ENCODE assay signal across 8 cellular contexts in the genomic region with DNA sequence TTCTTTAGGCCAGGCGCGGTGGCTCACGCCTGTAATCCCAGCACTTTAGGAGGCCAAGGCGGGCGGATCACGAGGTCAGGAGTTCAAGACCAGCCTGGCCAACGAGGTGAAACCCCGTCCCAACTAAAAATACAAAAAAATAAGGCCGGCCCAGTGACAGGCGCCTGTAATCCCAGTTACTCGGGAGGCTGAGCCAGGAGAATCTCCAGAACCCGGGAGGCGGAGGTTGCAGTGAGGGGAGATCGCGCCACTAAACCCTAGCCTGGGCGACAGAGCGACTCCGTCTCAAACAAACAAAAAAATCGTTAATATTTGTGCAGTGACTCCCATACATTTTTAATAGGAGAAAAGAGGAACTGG. TPM values are rescaled to one million over a fixed set of nuclear protein-coding genes. Genes with fewer than 3 reads are reported as not detected.
DNase-seq lines count a peak whose midpoint lies in the region; ATAC-seq and TF ChIP-seq lines count a peak whose summit lies in the region.
"Not testable (repeated sequence)": the region's sequence is repeated elsewhere in the genome, so short reads cannot be mapped to it uniquely, and the experiment has no call there.

No MANE protein-coding gene starts in this region.

- not testable (repeated sequence) for H3K9me3 ChIP-seq in GM23248 (ENCODE audit: low read depth); left ventricle myocardium inferior (replicated peaks); naive thymus-derived CD4-positive, alpha-beta T cell (ENCODE audit: control insufficient read depth in 2 of 3, low read length in 3 of 3)

- peaks cover 53% of the 10 kb centered on the region for H3K36me3 Mint-ChIP-seq in activated CD4-positive, alpha-beta T cell treated with anti-CD3 and anti-CD28 coated beads, Interleukin-2, amount 10 ng/mL, durations not matched to agents 7 days and 5 days (ENCODE audit: low read depth)
- peaks cover 8 to 42% (median 26%) of the 10 kb centered on the region in 5 donors for H3K36me3 Mint-ChIP-seq in naive thymus-derived CD4-positive, alpha-beta T cell
- peaks cover 21 to 26% of the 10 kb centered on the region in 2 donors for H3K36me3 Mint-ChIP-seq in stimulated activated naive B cell treated with anti-CD40 and anti-IgM and Interleukin-4, amounts not matched to agents 10 μg/mL and 1 μg/mL and 100 μg/mL, for 72 hours

- peak overlapping the region; percentile 79 for H3K4me2 ChIP-seq in GM23248 (ENCODE audit: unreplicated experiment)

- H3K27ac ChIP-seq in C4-2B (peak overlapping the region; percentile 82), GM23248 (peak overlapping the region; percentile 89), left ventricle myocardium inferior (replicated peaks) (peak overlapping the region; percentile 92)
- H3K27ac ChIP-seq in naive thymus-derived CD4-positive, alpha-beta T cell (ENCODE audit: low read depth, low read length), result peak overlapping the region; percentile 81

- H3K27me3 Mint-ChIP-seq in activated CD4-positive, alpha-beta T cell treated with anti-CD3 and anti-CD28 coated beads, Interleukin-2, amount 10 ng/mL, durations not matched to agents 7 days and 5 days; naive thymus-derived CD4-positive, alpha-beta T cell; stimulated activated naive B cell treated with anti-CD40 and anti-IgM and Interleukin-4, amounts not matched to agents 10 μg/mL and 1 μg/mL and 100 μg/mL, for 72 hours: not testable (repeated sequence)

- not testable (repeated sequence) for H3K27me3 ChIP-seq in GM23248 (replicated peaks; ENCODE audit: insufficient read depth); left ventricle myocardium inferior (ENCODE audit: low read depth); naive thymus-derived CD4-positive, alpha-beta T cell (ENCODE audit: control insufficient read depth in 2 of 2, insufficient read depth in 2 of 2, low read length in 2 of 2)

- in situ Hi-C loops in GM23248 (cut with MboI), result not testable (repeated sequence)

- H4K20me1 ChIP-seq in GM23248 (ENCODE audit: insufficient read depth), result not testable (repeated sequence)

- CTCF ChIA-PET in activated CD4-positive, alpha-beta T cell treated with anti-CD3 and anti-CD28 coated beads, Interleukin-2, amount 10 ng/mL, durations not matched to agents 7 days and 5 days (lab: Charles Lee), result interaction anchor here (0.5 to 1.1 kb wide), 2 partner anchors 85 to 627 kb away, joined by 3 read pairs; no protein-coding TSS in a partner anchor
- CTCF ChIA-PET in naive thymus-derived CD4-positive, alpha-beta T cell (lab: Charles Lee), result interaction anchor here (1.4 kb wide), 1 partner anchor 8 kb away, joined by 4 read pairs; no protein-coding TSS in a partner anchor

- 1% methylated on average over 19 of the region's 19 CpGs for WGBS in GM23248 (ENCODE audit: low coverage in 1 of 2, low lambda C conversion rate in 2 of 2, missing lambda C conversion rate in 2 of 2), 2 experiments

- H3K36me3 ChIP-seq in GM23248 (ENCODE audit: low read depth), result not testable (repeated sequence)
- H3K36me3 ChIP-seq in left ventricle myocardium inferior, result peaks cover 26% of the 10 kb centered on the region
- H3K36me3 ChIP-seq in naive thymus-derived CD4-positive, alpha-beta T cell (ENCODE audit: control insufficient read depth in 2 of 3, insufficient read depth in 3 of 3, low read length in 3 of 3), result peaks cover 0 to 19% (median 0%) of the 10 kb centered on the region in 3 experiments

- not testable (repeated sequence) for TF ChIP-seq CTCF in C4-2B (conservative IDR thresholded peaks at IDR 0.05); cardiac fibroblast (IDR thresholded peaks at IDR 0.05; ENCODE audit: low read depth, low read length); left ventricle myocardium inferior (IDR thresholded peaks at IDR 0.05; ENCODE audit: borderline replicate concordance)

- not testable (repeated sequence) for H3K9me2 ChIP-seq in GM23248 (ENCODE audit: insufficient read depth)

- H3K9me3 Mint-ChIP-seq in activated CD4-positive, alpha-beta T cell treated with anti-CD3 and anti-CD28 coated beads, Interleukin-2, amount 10 ng/mL, durations not matched to agents 7 days and 5 days, result peaks cover 29% of the 10 kb centered on the region
- H3K9me3 Mint-ChIP-seq in naive thymus-derived CD4-positive, alpha-beta T cell, result peaks cover 0 to 20% (median 0%) of the 10 kb centered on the region in 11 donors
- not testable (repeated sequence) for H3K9me3 Mint-ChIP-seq in stimulated activated naive B cell treated with anti-CD40 and anti-IgM and Interleukin-4, amounts not matched to agents 10 μg/mL and 1 μg/mL and 100 μg/mL, for 72 hours

- peak overlapping the region; percentile 97 for H3K27ac Mint-ChIP-seq in activated CD4-positive, alpha-beta T cell treated with anti-CD3 and anti-CD28 coated beads, Interleukin-2, amount 10 ng/mL, durations not matched to agents 7 days and 5 days
- peak overlapping the region; percentile 89 to 98 (median 92) for H3K27ac Mint-ChIP-seq in naive thymus-derived CD4-positive, alpha-beta T cell
- H3K27ac Mint-ChIP-seq in stimulated activated naive B cell treated with anti-CD40 and anti-IgM and Interleukin-4, amounts not matched to agents 10 μg/mL and 1 μg/mL and 100 μg/mL, for 72 hours, result peak overlapping the region; percentile 98

- intact Hi-C loops in left ventricle myocardium inferior (cut with micrococcal nuclease), result not testable (repeated sequence)
- intact Hi-C loops in naive thymus-derived CD4-positive, alpha-beta T cell (cut with micrococcal nuclease), result loop anchor here (1.0 to 10.0 kb wide), 15 partner anchors 70 to 1728 kb away; partner anchors contain the start of genes ZNF429 (in 2 of the 2), ZNF43 (in 2 of the 2), ZNF430 (in 2 of the 2) and ZNF431 (in 1 of the 2)

- peak; percentile 1 for ATAC-seq in naive thymus-derived CD4-positive, alpha-beta T cell
- peak; percentile 1 to 5 for ATAC-seq in stimulated activated naive B cell treated with anti-CD40 and anti-IgM and Interleukin-4, amounts not matched to agents 10 μg/mL and 1 μg/mL and 100 μg/mL, for 72 hours (replicated peaks)

- H3K4me3 ChIP-seq in GM23248, result peak overlapping the region; percentile 78
- peak overlapping the region; percentile 83 to 89 for H3K4me3 ChIP-seq in cardiac fibroblast (replicated peaks in 1 of 2; ENCODE audit: low read depth in 2 of 2, low read length in 2 of 2)
- peak overlapping the region; percentile 94 for H3K4me3 ChIP-seq in left ventricle myocardium inferior
- peak overlapping the region; percentile 97 for H3K4me3 ChIP-seq in naive thymus-derived CD4-positive, alpha-beta T cell (ENCODE audit: low read length)

- H3K79me2 ChIP-seq in GM23248 (ENCODE audit: insufficient read depth), result peaks cover 13% of the 10 kb centered on the region

- DNase-seq in GM23248; activated CD4-positive, alpha-beta T cell treated with anti-CD3 and anti-CD28 coated beads, Interleukin-2, amount 10 ng/mL, durations not matched to agents 7 days and 5 days; left ventricle myocardium inferior; stimulated activated naive B cell treated with anti-CD40 and anti-IgM and Interleukin-4, amounts not matched to agents 10 μg/mL and 1 μg/mL and 100 μg/mL, for 72 hours: not testable (repeated sequence)
- DNase-seq in M059J (ENCODE audit: low read depth) (peak; percentile 15), cardiac fibroblast (ENCODE audit: low read depth in 2 of 2) (peak in 1 of 2 donors; percentile 1)
- peak in 1 of 9 donors; percentile 0 for DNase-seq in naive thymus-derived CD4-positive, alpha-beta T cell

- peak overlapping the region; percentile 97 for H3K9ac ChIP-seq in GM23248

- peaks cover 29% of the 10 kb centered on the region for H3K4me1 Mint-ChIP-seq in activated CD4-positive, alpha-beta T cell treated with anti-CD3 and anti-CD28 coated beads, Interleukin-2, amount 10 ng/mL, durations not matched to agents 7 days and 5 days
- H3K4me1 Mint-ChIP-seq in naive thymus-derived CD4-positive, alpha-beta T cell, result peaks cover 7 to 47% (median 29%) of the 10 kb centered on the region in 7 donors
- H3K4me1 Mint-ChIP-seq in stimulated activated naive B cell treated with anti-CD40 and anti-IgM and Interleukin-4, amounts not matched to agents 10 μg/mL and 1 μg/mL and 100 μg/mL, for 72 hours, result peaks cover 5 to 18% of the 10 kb centered on the region in 2 donors

- POLR2A ChIA-PET in activated CD4-positive, alpha-beta T cell treated with anti-CD3 and anti-CD28 coated beads, Interleukin-2, amount 10 ng/mL, durations not matched to agents 7 days and 5 days (lab: Charles Lee), result not testable (repeated sequence)
- POLR2A ChIA-PET in naive thymus-derived CD4-positive, alpha-beta T cell (lab: Charles Lee), result interaction anchor here (1.2 to 3.3 kb wide), 4 partner anchors 69 to 261 kb away, joined by 3 to 38 read pairs (median 15); partner anchors contain the start of genes ZNF429 and ZNF43

- H2AFZ ChIP-seq in GM23248, result peak overlapping the region; percentile 93

- not testable (repeated sequence) for H3K4me1 ChIP-seq in GM23248 (ENCODE audit: insufficient read depth); naive thymus-derived CD4-positive, alpha-beta T cell (ENCODE audit: control insufficient read depth in 2 of 2, insufficient read depth in 2 of 2, low read length in 2 of 2)
- H3K4me1 ChIP-seq in left ventricle myocardium inferior, result peaks cover 26% of the 10 kb centered on the region

- not testable (repeated sequence) for H3F3A ChIP-seq in GM23248 (ENCODE audit: insufficient read depth)

- peak overlapping the region; percentile 99 for H3K4me3 Mint-ChIP-seq in activated CD4-positive, alpha-beta T cell treated with anti-CD3 and anti-CD28 coated beads, Interleukin-2, amount 10 ng/mL, durations not matched to agents 7 days and 5 days
- H3K4me3 Mint-ChIP-seq in naive thymus-derived CD4-positive, alpha-beta T cell, result peak overlapping the region; percentile 92 to 98 (median 97)
- H3K4me3 Mint-ChIP-seq in stimulated activated naive B cell treated with anti-CD40 and anti-IgM and Interleukin-4, amounts not matched to agents 10 μg/mL and 1 μg/mL and 100 μg/mL, for 72 hours, result peak overlapping the region; percentile 95 to 99

RNA-seq across cellular contexts. Expression of gene ZNF100, which starts 0.7 kb away (rescaled TPM):
- total RNA-seq in GM23248 (2014; rRNA removed; shearing (Covaris generic)), result 2.5 and 4.1 TPM in 2 replicates
- polyA plus RNA-seq in GM23248 (2016; fragmentation: Nextera tagmentation; extraction: Ambion mirVana), result 1.3 and 2.6 TPM in 2 replicates
- total RNA-seq in M059J (2014; rRNA removed; shearing (Covaris generic)), result 4.8 and 6.9 TPM in 2 replicates
- total RNA-seq in activated CD4-positive, alpha-beta T cell treated with anti-CD3 and anti-CD28 coated beads, Interleukin-2, amount 10 ng/mL, durations not matched to agents 7 days and 5 days, result 10 to 100 TPM; 27.1 to 27.5 TPM
- total RNA-seq in left ventricle myocardium inferior, result 4.6 TPM
- 10 to 100 TPM in 4 of 5 experiments, 1 to 10 TPM in 1; 9.5 to 22.5 (median 18.4) TPM for total RNA-seq in naive thymus-derived CD4-positive, alpha-beta T cell
- polyA plus RNA-seq in naive thymus-derived CD4-positive, alpha-beta T cell, result 10 to 100 TPM; 10.5 to 19.2 TPM
